Comparison of ENCODE assay signal across 14 cellular contexts in the genomic region with DNA sequence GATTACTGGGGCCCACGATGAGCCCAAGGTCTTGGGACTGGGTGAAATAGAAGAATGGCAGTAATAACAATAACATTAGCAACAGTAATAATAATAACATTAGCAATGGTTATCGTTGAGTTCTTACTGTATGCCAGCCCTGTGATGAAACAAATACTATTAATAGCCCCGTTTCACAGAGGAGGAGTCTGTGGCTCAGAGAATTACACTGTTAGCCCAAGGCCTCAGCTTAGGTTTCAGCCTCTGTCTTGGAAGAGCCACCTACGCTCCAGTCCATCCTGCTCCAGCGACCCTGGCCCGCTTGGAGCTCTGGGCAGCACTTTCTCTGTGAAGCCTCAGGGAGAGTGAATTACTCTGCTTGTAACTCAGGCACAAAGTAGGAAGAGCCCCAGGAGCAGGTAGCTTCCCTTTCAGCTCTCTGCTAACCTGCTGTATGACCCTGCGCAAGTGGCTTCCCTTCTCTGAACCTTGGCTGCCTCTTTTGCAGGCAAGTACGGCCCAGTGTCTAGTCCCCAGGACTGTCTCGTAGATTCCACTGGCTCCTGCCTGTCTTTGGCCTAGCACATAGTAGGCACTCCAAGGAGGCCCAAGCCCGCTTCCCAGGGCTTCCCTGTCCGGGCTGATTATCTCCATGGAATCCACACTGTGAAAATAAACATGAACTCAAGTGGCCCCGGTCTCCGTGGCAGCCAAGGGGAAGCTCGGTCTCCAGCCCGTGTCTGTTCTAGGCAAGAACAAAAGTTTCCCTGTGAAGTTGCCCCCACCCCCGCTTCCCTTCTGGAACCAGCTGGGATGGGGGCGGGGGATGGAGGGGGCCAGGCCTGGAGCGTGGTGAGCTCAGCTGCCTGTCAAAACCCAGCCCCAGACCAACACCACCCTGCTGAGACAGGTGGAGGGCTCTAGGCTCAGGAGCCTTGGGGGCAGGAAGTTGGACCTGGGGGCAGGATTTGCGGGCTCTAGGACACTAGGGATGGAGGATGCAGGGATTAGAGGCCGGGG. TPM values are rescaled to one million over a fixed set of nuclear protein-coding genes. Genes with fewer than 3 reads are reported as not detected.
A peak's percentile ranks its signal among the peaks of the same experiment; 100 is the strongest.
DNase-seq lines count a peak whose midpoint lies in the region; ATAC-seq, FAIRE-seq and TF ChIP-seq lines count a peak whose summit lies in the region.
"Had no signal": no experiment of that assay in that cellular context is flagged by ENCODE, and none has a peak within 500 bp of the region (broad histone marks: within the 10 kb centered on the region; RNA-seq: fewer than 3 reads in every experiment).

No MANE protein-coding gene starts in this region.

- no peaks in the 10 kb centered on the region for H3K9me3 Mint-ChIP-seq in natural killer cell
- H3K9me3 Mint-ChIP-seq: effector memory CD8-positive, alpha-beta T cell had no signal

- no peak overlapping the region for H3K27ac ChIP-seq in mesenchymal stem cell (ENCODE audit: low read length, poor library complexity, severe bottlenecking)
- H3K27ac ChIP-seq in small intestine (ENCODE audit: low read depth in 1 of 2, low read length in 1 of 2) = peak overlapping the region in 1 of 2 donors; percentile 22

- no peak overlapping the region for H4K8ac ChIP-seq in mesenchymal stem cell (ENCODE audit: low read length)

- H3K27ac Mint-ChIP-seq in natural killer cell = no peak overlapping the region
- H3K27ac Mint-ChIP-seq: effector memory CD8-positive, alpha-beta T cell had no signal

- no peaks in the 10 kb centered on the region for H3K79me1 ChIP-seq in mesenchymal stem cell (replicated peaks; ENCODE audit: low read length, poor library complexity, severe bottlenecking)

- no peak overlapping the region for H2BK5ac ChIP-seq in mesenchymal stem cell (ENCODE audit: low read depth, low read length, poor library complexity, severe bottlenecking)

- no peak overlapping the region for H3K4me3 Mint-ChIP-seq in natural killer cell
- H3K4me3 Mint-ChIP-seq: effector memory CD8-positive, alpha-beta T cell had no signal

- no peaks in the 10 kb centered on the region for H3K4me1 ChIP-seq in mesenchymal stem cell (ENCODE audit: control insufficient read depth, insufficient read depth, low read depth, low read length)
- no peaks in the 10 kb centered on the region for H3K4me1 ChIP-seq in small intestine (ENCODE audit: control insufficient read depth in 2 of 2, insufficient read depth in 1 of 2, low read depth in 1 of 2, low read length in 1 of 2)

- no peak for ATAC-seq in GM21423 (IDR thresholded peaks at IDR 0.05; ENCODE audit: unreplicated experiment)
- no peak for ATAC-seq in natural killer cell
- ATAC-seq in GM18870 (IDR thresholded peaks at IDR 0.05; ENCODE audit: unreplicated experiment) = no peak
- ATAC-seq: effector memory CD8-positive, alpha-beta T cell; HCT116 had no signal

- no peak overlapping the region for H2AFZ ChIP-seq in mesenchymal stem cell (ENCODE audit: low read depth, low read length)

- H3K18ac ChIP-seq in mesenchymal stem cell (ENCODE audit: low read depth in 1 of 2, low read length in 2 of 2) = no peak overlapping the region

- 56% methylated on average over 14 of the region's 20 CpGs for WGBS in mesenchymal stem cell
- 37 to 39% (median 39%) methylated on average over 20 of the region's 20 CpGs for WGBS in small intestine, 3 donors

- H3K14ac ChIP-seq in mesenchymal stem cell (ENCODE audit: low read length in 2 of 2) = no peak overlapping the region

- no peak overlapping the region for H2AK5ac ChIP-seq in mesenchymal stem cell (ENCODE audit: low read length, severe bottlenecking)

- no peak for TF ChIP-seq CTCF in fibroblast of the aortic adventitia (IDR thresholded peaks at IDR 0.05; ENCODE audit: insufficient read depth, low read length)
- TF ChIP-seq CTCF in natural killer cell (IDR thresholded peaks at IDR 0.05) = no peak

- H3K9ac ChIP-seq in mesenchymal stem cell (ENCODE audit: low read length) = no peak overlapping the region

- no peaks in the 10 kb centered on the region for H3K36me3 ChIP-seq in mesenchymal stem cell (ENCODE audit: control insufficient read depth in 1 of 2, insufficient read depth in 2 of 2, low read depth in 1 of 2, low read length in 2 of 2)
- no peaks in the 10 kb centered on the region for H3K36me3 ChIP-seq in small intestine (ENCODE audit: control insufficient read depth in 2 of 2, insufficient read depth in 2 of 2, low read length in 2 of 2)
- H3K36me3 ChIP-seq: Peyer's patch had no signal

- no peaks in the 10 kb centered on the region for H3K4me1 Mint-ChIP-seq in natural killer cell

- H2BK15ac ChIP-seq in mesenchymal stem cell (ENCODE audit: low read depth, poor library complexity, severe bottlenecking) = no peak overlapping the region

- H2BK120ac ChIP-seq in mesenchymal stem cell (ENCODE audit: low read depth, low read length) = no peak overlapping the region

- H3K4me3 ChIP-seq in fibroblast of the aortic adventitia (ENCODE audit: low read depth, low read length) (no peak overlapping the region), mesenchymal stem cell (ENCODE audit: insufficient read depth in 1 of 2, low read depth in 1 of 2, low read length in 2 of 2) (no peak overlapping the region), small intestine (ENCODE audit: low read depth in 1 of 2, low read length in 2 of 2) (no peak overlapping the region)
- H3K4me3 ChIP-seq: Peyer's patch had no signal

- no peak overlapping the region for H3K23ac ChIP-seq in mesenchymal stem cell (ENCODE audit: low read length in 2 of 2)

- no peak for FAIRE-seq in small intestine (lab: Jason Lieb, UNC)
- FAIRE-seq: keratinocyte had no signal

- H3K4me2 ChIP-seq in mesenchymal stem cell (ENCODE audit: low read length, poor library complexity, severe bottlenecking) = no peak overlapping the region

- H3K27me3 ChIP-seq in mesenchymal stem cell (ENCODE audit: control insufficient read depth in 1 of 2, insufficient read depth in 1 of 2, low read length in 2 of 2) = peaks cover 48 to 84% of the 10 kb centered on the region in 2 experiments
- H3K27me3 ChIP-seq in small intestine (ENCODE audit: control insufficient read depth in 2 of 2, insufficient read depth in 2 of 2, low read length in 2 of 2) = no peaks in the 10 kb centered on the region
- H3K27me3 ChIP-seq: Peyer's patch had no signal

- no peak overlapping the region for H4K91ac ChIP-seq in mesenchymal stem cell (ENCODE audit: low read length)

- DNase-seq in amygdala (lab: John Stamatoyannopoulos, UW) = peak in 55 of 56 donors; percentile 2 to 88 (median 65)
- peak; percentile 31 for DNase-seq in fibroblast of the aortic adventitia (ENCODE audit: low read depth)
- DNase-seq in mesenchymal stem cell = peak; percentile 64
- peak; percentile 4 for DNase-seq in small intestine
- DNase-seq in natural killer cell = no peak
- no peak for DNase-seq in SHP77 (lab: John Stamatoyannopoulos, UW)
- DNase-seq: DMS79 treated with DMSO at 0.1 percent for 48 hours; effector memory CD8-positive, alpha-beta T cell; Peyer's patch had no signal

- peaks cover 26 to 44% of the 10 kb centered on the region in 2 donors for H3K27me3 Mint-ChIP-seq in natural killer cell (ENCODE audit: low read depth in 2 of 2)

- intact Hi-C loops in natural killer cell (cut with micrococcal nuclease) = no loop called here

- H3K9me3 ChIP-seq in mesenchymal stem cell (ENCODE audit: control insufficient read depth, low read length) = no peaks in the 10 kb centered on the region
- H3K9me3 ChIP-seq in small intestine (ENCODE audit: control insufficient read depth, low read depth) = no peaks in the 10 kb centered on the region
- H3K9me3 ChIP-seq: Peyer's patch had no signal

- no peaks in the 10 kb centered on the region for H3K36me3 Mint-ChIP-seq in natural killer cell

- H3K4ac ChIP-seq in mesenchymal stem cell (ENCODE audit: low read depth in 1 of 2, low read length in 2 of 2) = no peak overlapping the region

- H2BK12ac ChIP-seq in mesenchymal stem cell (ENCODE audit: low read length in 2 of 2) = no peak overlapping the region

RNA-seq across cellular contexts. Expression of a gene that starts 26.2 kb away (rescaled TPM):
- not detected in 2 replicates for total RNA-seq in fibroblast of the aortic adventitia (ENCODE audit: low replicate concordance)
- polyA plus RNA-seq in mesenchymal stem cell (2013, experiment 1 of 2) = not detected
- polyA plus RNA-seq in mesenchymal stem cell (2013, experiment 2 of 2) = not detected
- polyA plus RNA-seq in small intestine = under 1 TPM in 1 of 3 donors, not detected in 2; 0.13 TPM
- total RNA-seq in natural killer cell = not detected
- total RNA-seq: Peyer's patch, temporal lobe had no signal

Comparison
In these comparisons a context has a peak if more than half of its experiments do, and no peak if none do; other contexts are left out.
1. DNase-seq: peak in amygdala (55 of 56), fibroblast of the aortic adventitia (single experiment), mesenchymal stem cell (single experiment) and small intestine (single experiment); none in natural killer cell (single experiment) and SHP77 (0 of 2).